Comparison of ENCODE assay signal across 8 cellular contexts in genomic region chr5:176596689-176597416, GRCh38.
DNase-seq lines count a peak whose midpoint lies in the region; ATAC-seq and TF ChIP-seq lines count a peak whose summit lies in the region.

No MANE protein-coding gene starts in this region.

- TF ChIP-seq CTCF in GM12864 (IDR thresholded peaks at IDR 0.05; ENCODE audit: low read depth, low read length, missing control alignments), result peak; percentile 16

- H3K4me3 ChIP-seq in GM12864 (ENCODE audit: low read depth, low read length), result no peak overlapping the region

- DNase-seq in GM12864 (ENCODE audit: low read depth) (no peak), activated T-helper 1 cell treated with Interleukin-2 at 50 U/mL for 16 hours (ENCODE audit: low read depth) (peak; percentile 62), germinal center (ENCODE audit: low spot score) (peak; percentile 66), NCI-H2081 treated with DMSO at 0.1 percent for 48 hours (lab: John Stamatoyannopoulos, UW) (no peak), EL (no peak)
- peak; percentile 58 to 59 for DNase-seq in stimulated activated CD4-positive, alpha-beta T cell treated with anti-CD3 and anti-CD28 coated beads, Interleukin-15, amount 100 ng/mL, for 1 hour (ENCODE audit: low read depth in 1 of 2, low spot score in 1 of 2)

- ATAC-seq in HG03432 (IDR thresholded peaks at IDR 0.05; ENCODE audit: unreplicated experiment), result peak; percentile 68
- ATAC-seq in GM18520 (IDR thresholded peaks at IDR 0.05; ENCODE audit: unreplicated experiment), result no peak

Comparison
In these comparisons a context has a peak if more than half of its experiments do, and no peak if none do; other contexts are left out.
1. DNase-seq: peak in activated T-helper 1 cell treated with Interleukin-2 at 50 U/mL for 16 hours (single experiment), germinal center (single experiment) and stimulated activated CD4-positive, alpha-beta T cell treated with anti-CD3 and anti-CD28 coated beads, Interleukin-15, amount 100 ng/mL, for 1 hour (2 of 2); none in GM12864 (single experiment), NCI-H2081 treated with DMSO at 0.1 percent for 48 hours (single experiment) and EL (single experiment).